Comparison of ENCODE assay signal across 16 cellular contexts in the genomic region with DNA sequence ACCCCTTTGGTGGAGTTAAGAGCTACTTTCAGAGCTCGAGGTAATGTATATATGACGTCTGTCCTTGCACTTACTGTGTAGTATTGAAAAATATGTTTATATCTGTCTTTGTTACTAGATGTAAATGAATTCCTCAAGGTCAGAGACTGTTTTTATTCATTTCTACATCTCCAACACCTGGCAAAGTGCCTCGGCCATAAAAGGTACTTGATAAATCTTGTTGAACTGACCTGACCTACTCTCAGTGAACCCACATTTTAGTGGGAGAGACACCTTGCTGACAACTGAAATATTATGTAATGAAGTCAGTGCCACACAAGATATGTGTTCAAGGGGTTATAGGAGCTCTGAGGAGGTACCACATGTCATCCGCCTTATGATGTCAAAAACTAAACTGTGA.
"Had no signal": no experiment of that assay in that cellular context is flagged by ENCODE, and none has a peak within 500 bp of the region (broad histone marks: within the 10 kb centered on the region; RNA-seq: fewer than 3 reads in every experiment).

No MANE protein-coding gene starts in this region.

- H3K36me3 ChIP-seq: uterus, WERI-Rb-1 had no signal

- H3K27ac Mint-ChIP-seq: activated T-helper 1 cell treated with anti-CD3 and anti-CD28 coated beads, Interleukin-12 subunit alpha, Interleukin-12 subunit beta, Interleukin-2, Interleukin-4 antibody, amounts not matched to agents 30 ng/mL and 10 ng/mL and 1 ng/mL, durations not matched to agents 14 hours and 24 hours and 36 hours; dendritic cell treated with granulocyte-macrophage colony-stimulating factor and Interleukin-4, amounts not matched to agents 40 ng/mL and 50 ng/mL, for 4 days; nephron progenitor cell had no signal

- H3K4me3 ChIP-seq: psoas muscle, SK-N-MC, smooth muscle cell, stomach, uterus had no signal

- DNase-seq: activated CD4-positive, alpha-beta T cell treated with anti-CD3 and anti-CD28 coated beads, Interleukin-2, amount 50 U/mL, for 48 hours; activated gamma-delta T cell treated with Interleukin-2 at 50 U/mL for 16 hours; effector memory CD4-positive, alpha-beta T cell; left cardiac atrium; mammary epithelial cell; nephron progenitor cell; psoas muscle; stimulated activated CD4-positive, alpha-beta T cell treated with anti-CD3 and anti-CD28 coated beads, Interleukin-4, amount 100 ng/mL, for 1 hour; stomach; uterus had no signal

- H3K9me3 Mint-ChIP-seq: activated naive CD4-positive, alpha-beta T cell treated with anti-CD3 and anti-CD28 coated beads, Interleukin-2, amount 50 U/mL, for 72 hours; activated T-helper 1 cell treated with anti-CD3 and anti-CD28 coated beads, Interleukin-12 subunit alpha, Interleukin-12 subunit beta, Interleukin-2, Interleukin-4 antibody, amounts not matched to agents 30 ng/mL and 10 ng/mL and 1 ng/mL, durations not matched to agents 14 hours and 24 hours and 36 hours; dendritic cell treated with granulocyte-macrophage colony-stimulating factor and Interleukin-4, amounts not matched to agents 40 ng/mL and 50 ng/mL, for 4 days; nephron progenitor cell had no signal

- H3K4me1 ChIP-seq: uterus had no signal

- ATAC-seq: activated naive CD4-positive, alpha-beta T cell treated with anti-CD3 and anti-CD28 coated beads, Interleukin-2, amount 50 U/mL, for 72 hours; psoas muscle had no signal

- H3K9me3 ChIP-seq: psoas muscle, stomach, uterus had no signal

- H3K27me3 Mint-ChIP-seq: dendritic cell treated with granulocyte-macrophage colony-stimulating factor and Interleukin-4, amounts not matched to agents 40 ng/mL and 50 ng/mL, for 4 days had no signal

- H3K4me3 Mint-ChIP-seq: activated T-helper 1 cell treated with anti-CD3 and anti-CD28 coated beads, Interleukin-12 subunit alpha, Interleukin-12 subunit beta, Interleukin-2, Interleukin-4 antibody, amounts not matched to agents 30 ng/mL and 10 ng/mL and 1 ng/mL, durations not matched to agents 14 hours and 24 hours and 36 hours; dendritic cell treated with granulocyte-macrophage colony-stimulating factor and Interleukin-4, amounts not matched to agents 40 ng/mL and 50 ng/mL, for 4 days; nephron progenitor cell had no signal

- H3K27ac ChIP-seq: SK-N-MC, uterus had no signal

- H3K4me2 ChIP-seq: smooth muscle cell had no signal

- H3K27me3 ChIP-seq: stomach, uterus had no signal
